Comparison of ENCODE assay signal across 8 cellular contexts in the genomic region with DNA sequence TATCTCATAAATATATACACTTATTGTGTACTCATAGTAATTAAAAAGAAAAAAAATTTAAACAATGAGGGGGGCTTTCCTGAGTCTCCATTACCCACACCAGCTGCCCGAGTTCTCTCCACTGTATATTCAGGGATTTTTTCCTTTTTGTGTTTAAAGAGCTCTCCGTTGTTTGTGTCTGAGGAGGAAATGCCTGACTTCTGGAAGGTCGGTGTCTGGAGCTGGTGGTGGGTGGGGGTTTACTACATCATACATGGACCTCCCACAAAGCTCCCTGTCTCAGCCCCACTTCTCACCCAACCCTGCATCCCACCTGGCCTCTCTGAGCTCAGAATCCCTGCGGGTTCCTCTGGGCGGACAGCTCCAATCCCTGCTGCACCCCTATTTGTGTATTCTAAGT.
"Had no signal": no experiment of that assay in that cellular context is flagged by ENCODE, and none has a peak within 500 bp of the region (broad histone marks: within the 10 kb centered on the region; RNA-seq: fewer than 3 reads in every experiment).

No MANE protein-coding gene starts in this region.

- H3K4me3 ChIP-seq: GM23248, HAP-1 had no signal

- H3K27ac Mint-ChIP-seq: HFFc6 had no signal

- H3K9me3 Mint-ChIP-seq: HFFc6, IgD-negative memory B cell had no signal

- H3K27ac ChIP-seq: GM23248, HL-60 had no signal

- H3K4me1 ChIP-seq: HAP-1 had no signal

- H3K36me3 ChIP-seq: HAP-1 had no signal

- H3K4me1 Mint-ChIP-seq: IgD-negative memory B cell had no signal

- H3K9ac ChIP-seq: GM23248 had no signal

- DNase-seq: GM23248, GOT3, H7, HFFc6 had no signal

- H3K4me3 Mint-ChIP-seq: HFFc6, IgD-negative memory B cell had no signal

- H3K9me3 ChIP-seq: HAP-1 had no signal

- ATAC-seq: HCT116 had no signal
